Comparison of ENCODE assay signal across 2 cellular contexts in the genomic region with DNA sequence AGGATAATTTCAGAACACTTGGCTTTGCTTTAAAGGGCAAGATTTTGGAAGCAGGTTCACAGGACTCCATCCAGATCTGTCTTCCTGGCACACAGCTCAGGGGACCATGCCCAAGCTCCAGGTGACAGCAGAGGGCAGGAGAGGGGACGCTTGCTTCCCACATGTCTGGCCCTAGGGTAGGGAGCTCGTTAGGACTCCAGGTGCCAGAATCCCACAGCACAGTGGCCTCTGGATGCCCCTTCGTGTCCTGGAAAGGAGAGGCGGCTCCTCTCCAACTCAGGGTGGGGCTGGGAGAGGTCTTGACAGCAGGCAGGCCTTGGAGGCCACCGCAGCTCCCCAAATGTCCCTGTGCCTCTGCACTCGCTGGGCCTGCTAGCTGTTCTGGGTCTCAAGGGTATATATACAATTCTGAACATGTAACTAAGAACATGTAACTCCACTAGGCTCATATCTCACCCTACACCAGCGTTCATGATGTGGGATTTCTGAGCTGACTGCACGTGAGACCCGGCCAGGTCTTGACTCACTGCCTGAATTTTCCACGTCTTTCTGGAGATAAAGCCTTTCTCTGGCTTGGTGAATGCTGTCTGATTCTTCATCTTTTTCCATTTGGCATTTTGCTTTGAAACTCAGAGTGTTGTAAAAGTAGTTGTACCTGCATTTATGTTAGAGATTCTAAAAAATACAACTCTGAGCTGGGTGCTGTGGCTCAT.
TF ChIP-seq lines count a peak whose summit lies in the region.

No MANE protein-coding gene starts in this region.

TF ChIP-seq in SK-N-SH, 30 proteins besides CTCF, POLR2A, EP300 and RAD21:
- no peak for TF ChIP-seq JUND (IDR thresholded peaks at IDR 0.05)
- TF ChIP-seq SMC3 (IDR thresholded peaks at IDR 0.05; ENCODE audit: low read depth, low read length) = peak; percentile 23; the same call in 1 of the 2 replicates
- 0 out of 2 replicates have a peak, but pooled peaks have one; percentile 22 for TF ChIP-seq MXI1 (IDR thresholded peaks at IDR 0.05; ENCODE audit: low read depth, low read length)

TF ChIP-seq in SK-N-SH treated with all-trans-retinoic acid at 6 μM for 48 hours, 23 proteins besides CTCF, POLR2A, EP300 and RAD21:
- no peak for TF ChIP-seq SNAI2 (CRISPR knock-in tag; IDR thresholded peaks at IDR 0.05)
- no peak for TF ChIP-seq ARNTL (CRISPR knock-in tag; IDR thresholded peaks at IDR 0.05; ENCODE audit: borderline replicate concordance, low read depth)
- no peak for TF ChIP-seq ZFP30 (CRISPR knock-in tag; IDR thresholded peaks at IDR 0.05)
- TF ChIP-seq ZFP3 (CRISPR knock-in tag; IDR thresholded peaks at IDR 0.05) = no peak
- no peak for TF ChIP-seq TCF4 (CRISPR knock-in tag; IDR thresholded peaks at IDR 0.05; ENCODE audit: borderline replicate concordance)
TF ChIP-seq in SK-N-SH treated with all-trans-retinoic acid at 6 μM for 48 hours: peak in this region for 0.
